ENCODE assay signal across 27 cellular contexts in genomic region chr9:137097761-137098462, GRCh38. TPM values are rescaled to one million over a fixed set of nuclear protein-coding genes. Genes with fewer than 3 reads are reported as not detected.
"Had no signal": no experiment of that assay in that cellular context is flagged by ENCODE, and none has a peak within 500 bp of the region (broad histone marks: within the 10 kb centered on the region; RNA-seq: fewer than 3 reads in every experiment).

No MANE protein-coding gene starts in this region.

- H3K27ac ChIP-seq: RWPE1, SJSA1 had no signal

- DNase-seq: activated CD4-positive, alpha-beta memory T cell treated with anti-CD3 and anti-CD28 coated beads, Interleukin-2, amount 10 ng/mL, durations not matched to agents 7 days and 5 days; activated CD4-positive, alpha-beta T cell treated with anti-CD3 and anti-CD28 coated beads, Interleukin-2, amount 50 U/mL, for 1 hour; activated CD4-positive, CD25-positive, alpha-beta regulatory T cell treated with anti-CD3 and anti-CD28 coated beads, Interleukin-2, amount 50 U/mL, for 72 hours; activated gamma-delta T cell; activated naive CD4-positive, alpha-beta T cell treated with anti-CD3 and anti-CD28 coated beads for 36 hours; activated T-cell treated with anti-CD3 and anti-CD28 coated beads for 4 hours; activated T-cell treated with anti-CD3 and anti-CD28 coated beads, Interleukin-2, amount 50 U/mL, for 48 hours; MG63; MV-4-11; NCI-H1092 treated with DMSO at 0.1 percent for 48 hours; NCI-H1417 treated with DMSO at 0.1 percent for 48 hours; NCI-H1694; NCI-H2029 treated with DMSO at 0.1 percent for 48 hours; NCI-H345; NCI-H510A; NCI-H69; NK-92 treated with Interleukin-12 subunit alpha and Interleukin-12 subunit beta, amount 100 ng/mL, for 24 hours; Peyer's patch; SHP77; SW 1271 had no signal

- H3K9me3 Mint-ChIP-seq: activated naive CD4-positive, alpha-beta T cell treated with anti-CD3 and anti-CD28 coated beads for 36 hours; activated T-helper 17 cell treated with anti-CD3 and anti-CD28 coated beads, Interleukin-2, amount 50 U/mL, for 72 hours; WTC11 had no signal

- H3K4me3 ChIP-seq: MG63, Peyer's patch, SJSA1 had no signal

- H3K4me1 Mint-ChIP-seq: WTC11 had no signal

- H3K4me1 ChIP-seq: SJSA1 had no signal

- H3K27me3 ChIP-seq: MG63, Peyer's patch, SJSA1 had no signal

- H3K27me3 Mint-ChIP-seq: activated CD4-positive, alpha-beta memory T cell treated with anti-CD3 and anti-CD28 coated beads, Interleukin-2, amount 10 ng/mL, durations not matched to agents 7 days and 5 days; activated naive CD8-positive, alpha-beta T cell; activated T-helper 17 cell treated with anti-CD3 and anti-CD28 coated beads, Interleukin-2, amount 50 U/mL, for 72 hours had no signal

- H3K27ac Mint-ChIP-seq: activated CD4-positive, alpha-beta memory T cell treated with anti-CD3 and anti-CD28 coated beads, Interleukin-2, amount 10 ng/mL, durations not matched to agents 7 days and 5 days; activated naive CD4-positive, alpha-beta T cell treated with anti-CD3 and anti-CD28 coated beads for 36 hours; activated naive CD8-positive, alpha-beta T cell; activated T-helper 17 cell treated with anti-CD3 and anti-CD28 coated beads, Interleukin-2, amount 50 U/mL, for 72 hours; WTC11 had no signal

- ATAC-seq: activated T-helper 17 cell treated with anti-CD3 and anti-CD28 coated beads, Interleukin-2, amount 50 U/mL, for 72 hours; SK-N-SH treated with all-trans-retinoic acid at 6 μM for 48 hours; WTC11 had no signal

- H3K9me3 ChIP-seq: MG63, Peyer's patch, SJSA1 had no signal

- H3K4me3 Mint-ChIP-seq: activated CD4-positive, alpha-beta memory T cell treated with anti-CD3 and anti-CD28 coated beads, Interleukin-2, amount 10 ng/mL, durations not matched to agents 7 days and 5 days; activated naive CD4-positive, alpha-beta T cell treated with anti-CD3 and anti-CD28 coated beads for 36 hours; activated naive CD8-positive, alpha-beta T cell; WTC11 had no signal

RNA-seq across cellular contexts. Expression of gene GRIN1, which starts 41.0 kb away (rescaled TPM):
- total RNA-seq: cardiac septum, Peyer's patch, SJSA1 had no signal
